Comparison of ENCODE assay signal across 8 cellular contexts in genomic region chr14:99415496-99416281, GRCh38.
DNase-seq lines count a peak whose midpoint lies in the region; ATAC-seq and TF ChIP-seq lines count a peak whose summit lies in the region.

No MANE protein-coding gene starts in this region.

- peak; percentile 68 for TF ChIP-seq CTCF in endothelial cell (IDR thresholded peaks at IDR 0.05; ENCODE audit: unreplicated experiment)

- ATAC-seq in GM19468 (IDR thresholded peaks at IDR 0.05; ENCODE audit: extremely low read depth, unreplicated experiment) = peak; percentile 80
- ATAC-seq in HG03571 (IDR thresholded peaks at IDR 0.05; ENCODE audit: unreplicated experiment) = peak; percentile 90

- H3K9me3 Mint-ChIP-seq in activated CD4-positive, alpha-beta T cell treated with anti-CD3 and anti-CD28 coated beads, Interleukin-2, amount 10 ng/mL, durations not matched to agents 24 days and 14 days = no peaks in the 10 kb centered on the region
- no peaks in the 10 kb centered on the region for H3K9me3 Mint-ChIP-seq in endothelial cell (ENCODE audit: unreplicated experiment)

- intact Hi-C loops in activated CD4-positive, alpha-beta T cell treated with anti-CD3 and anti-CD28 coated beads, Interleukin-2, amount 10 ng/mL, durations not matched to agents 24 days and 14 days (cut with micrococcal nuclease) = loop anchor here (1.0 to 10.0 kb wide), 4 partner anchors 22 to 1281 kb away; no protein-coding TSS in a partner anchor

- no peak overlapping the region for H3K4me3 Mint-ChIP-seq in activated CD4-positive, alpha-beta T cell treated with anti-CD3 and anti-CD28 coated beads, Interleukin-2, amount 10 ng/mL, durations not matched to agents 24 days and 14 days
- no peak overlapping the region for H3K4me3 Mint-ChIP-seq in endothelial cell (ENCODE audit: unreplicated experiment)

- H3K4me1 Mint-ChIP-seq in activated CD4-positive, alpha-beta T cell treated with anti-CD3 and anti-CD28 coated beads, Interleukin-2, amount 10 ng/mL, durations not matched to agents 24 days and 14 days = peaks cover 20% of the 10 kb centered on the region
- peaks cover 19% of the 10 kb centered on the region for H3K4me1 Mint-ChIP-seq in endothelial cell (ENCODE audit: unreplicated experiment)

- peak overlapping the region; percentile 13 for H3K27ac Mint-ChIP-seq in activated CD4-positive, alpha-beta T cell treated with anti-CD3 and anti-CD28 coated beads, Interleukin-2, amount 10 ng/mL, durations not matched to agents 24 days and 14 days
- H3K27ac Mint-ChIP-seq in endothelial cell (ENCODE audit: unreplicated experiment) = no peak overlapping the region

- H3K27me3 Mint-ChIP-seq in activated CD4-positive, alpha-beta T cell treated with anti-CD3 and anti-CD28 coated beads, Interleukin-2, amount 10 ng/mL, durations not matched to agents 24 days and 14 days = no peaks in the 10 kb centered on the region
- H3K27me3 Mint-ChIP-seq in endothelial cell (ENCODE audit: unreplicated experiment) = no peaks in the 10 kb centered on the region

- DNase-seq in DMS 273 treated with DMSO at 0.1 percent for 48 hours (lab: John Stamatoyannopoulos, UW) (peak; percentile 70), NCI-H526 (lab: John Stamatoyannopoulos, UW) (peak; percentile 72 to 87), endothelial cell (ENCODE audit: low spot score) (peak; percentile 66), myocyte (ENCODE audit: low read depth) (peak; percentile 90), stromal cell of bone marrow (ENCODE audit: low read depth) (peak; percentile 73)
- DNase-seq in activated CD4-positive, alpha-beta T cell treated with anti-CD3 and anti-CD28 coated beads, Interleukin-2, amount 10 ng/mL, durations not matched to agents 24 days and 14 days = peak; percentile 91

- peaks cover 6% of the 10 kb centered on the region for H3K36me3 Mint-ChIP-seq in activated CD4-positive, alpha-beta T cell treated with anti-CD3 and anti-CD28 coated beads, Interleukin-2, amount 10 ng/mL, durations not matched to agents 24 days and 14 days (ENCODE audit: low read depth)
- peaks cover 7% of the 10 kb centered on the region for H3K36me3 Mint-ChIP-seq in endothelial cell (ENCODE audit: low read depth, unreplicated experiment)

Comparison
In these comparisons a context has a peak if more than half of its experiments do, and no peak if none do; other contexts are left out.
1. Peak in every context shown above with its lines: DNase-seq and ATAC-seq.